Comparison of ENCODE assay signal across 10 cellular contexts in genomic region chr19:54684537-54684936, GRCh38. TPM values are rescaled to one million over a fixed set of nuclear protein-coding genes. Genes with fewer than 3 reads are reported as not detected.
A peak's percentile ranks its signal among the peaks of the same experiment; 100 is the strongest.
DNase-seq lines count a peak whose midpoint lies in the region; ATAC-seq lines count a peak whose summit lies in the region.
"Had no signal": no experiment of that assay in that cellular context is flagged by ENCODE, and none has a peak within 500 bp of the region (broad histone marks: within the 10 kb centered on the region; RNA-seq: fewer than 3 reads in every experiment).

No MANE protein-coding gene starts in this region.

- H3K36me3 ChIP-seq in SK-N-MC (ENCODE audit: insufficient read depth, low read length) = no peaks in the 10 kb centered on the region
- H3K36me3 ChIP-seq: esophagus muscularis mucosa, suprapubic skin had no signal

- H3K27ac ChIP-seq in SK-N-MC = no peak overlapping the region
- H3K27ac ChIP-seq: esophagus muscularis mucosa, suprapubic skin had no signal

- H3K4me3 Mint-ChIP-seq in immature natural killer cell = no peak overlapping the region

- H3K27ac Mint-ChIP-seq in immature natural killer cell = no peak overlapping the region

- no peaks in the 10 kb centered on the region for H3K4me1 Mint-ChIP-seq in immature natural killer cell

- no peak overlapping the region for H3K4me3 ChIP-seq in SK-N-MC
- H3K4me3 ChIP-seq: esophagus muscularis mucosa, suprapubic skin had no signal

- ATAC-seq in HG03442 (IDR thresholded peaks at IDR 0.05; ENCODE audit: unreplicated experiment) (no peak), GM21786 (IDR thresholded peaks at IDR 0.05; ENCODE audit: unreplicated experiment) (no peak), HG03135 (IDR thresholded peaks at IDR 0.05; ENCODE audit: unreplicated experiment) (no peak)

- H3K9me3 ChIP-seq in SK-N-MC (ENCODE audit: low read depth, low read length) = no peaks in the 10 kb centered on the region
- H3K9me3 ChIP-seq: esophagus muscularis mucosa, suprapubic skin had no signal

- H3K9me3 Mint-ChIP-seq in immature natural killer cell = no peaks in the 10 kb centered on the region

- H3K36me3 Mint-ChIP-seq in immature natural killer cell = no peaks in the 10 kb centered on the region

- peaks cover 6 to 31% (median 28%) of the 10 kb centered on the region in 3 donors for H3K27me3 Mint-ChIP-seq in immature natural killer cell (ENCODE audit: low read depth in 3 of 3)

- H3K9ac ChIP-seq in SK-N-MC (ENCODE audit: insufficient read length) = no peak overlapping the region

- DNase-seq in ELF-1 (ENCODE audit: low read depth, low spot score) = peak; percentile 28
- peak; percentile 25 for DNase-seq in KG1 (lab: John Stamatoyannopoulos, UW)
- peak; percentile 10 for DNase-seq in SK-N-MC (ENCODE audit: low read depth, low spot score)
- peak; percentile 41 to 53 (median 53) for DNase-seq in immature natural killer cell
- DNase-seq in HuH-7.5 (ENCODE audit: low spot score) = no peak

RNA-seq across cellular contexts. Expression of gene LILRB4, which starts 21.8 kb away (rescaled TPM):
- 1 to 10 TPM in 1 of 3 donors, under 1 TPM in 2; 0.27 to 7.4 (median 0.69) TPM for polyA plus RNA-seq in immature natural killer cell

RNA-seq across cellular contexts. Expression of gene KIR3DL3, which starts 39.7 kb away (rescaled TPM):
- polyA plus RNA-seq in immature natural killer cell = not detected

RNA-seq across cellular contexts. Expression of gene KIR2DL3, which starts 53.8 kb away (rescaled TPM):
- polyA plus RNA-seq in immature natural killer cell = 10 to 100 TPM; 38.6 to 81.1 (median 72.4) TPM

RNA-seq across cellular contexts. Expression of gene LILRB1, which starts 54.3 kb away (rescaled TPM):
- 10 to 100 TPM in 1 of 3 donors, 1 to 10 TPM in 2; 4.7 to 12.8 (median 9.1) TPM for polyA plus RNA-seq in immature natural killer cell
